1 cellular context compared by ENCODE assay signal in genomic region chr12:6613015-6613775, GRCh38.
TF ChIP-seq lines count a peak whose summit lies in the region.

No MANE protein-coding gene starts in this region.

TF ChIP-seq in HEK293, 187 proteins besides CTCF, POLR2A, EP300 and RAD21 (continued from another document and continues in another):
- TF ChIP-seq ZBTB11 (tag by site-specific recombination; conservative IDR thresholded peaks at IDR 0.05; ENCODE audit: low read depth) (no peak), ZNF18 (tag by site-specific recombination; IDR thresholded peaks at IDR 0.05) (peak; percentile 55; the same call in 1 of the 2 replicates), MZF1 (tag by site-specific recombination; IDR thresholded peaks at IDR 0.05; ENCODE audit: borderline replicate concordance) (no peak), KLF10 (tag by site-specific recombination; IDR thresholded peaks at IDR 0.05) (no peak), ZNF660 (tag by site-specific recombination; IDR thresholded peaks at IDR 0.05) (no peak), ZNF571 (tag by site-specific recombination; IDR thresholded peaks at IDR 0.05) (no peak), ZFP41 (tag by site-specific recombination; IDR thresholded peaks at IDR 0.05; ENCODE audit: borderline replicate concordance) (no peak), ZNF610 (tag by site-specific recombination; IDR thresholded peaks at IDR 0.05; ENCODE audit: borderline replicate concordance) (no peak), ZNF488 (tag by site-specific recombination; IDR thresholded peaks at IDR 0.05) (no peak), ZBTB26 (tag by site-specific recombination; optimal IDR thresholded peaks at IDR 0.05) (no peak), ZNF26 (tag by site-specific recombination; IDR thresholded peaks at IDR 0.05) (no peak), ZNF701 (tag by site-specific recombination; IDR thresholded peaks at IDR 0.05) (peak; percentile 75; the same call in 1 of the 2 replicates), HOXC10 (CRISPR knock-in tag; IDR thresholded peaks at IDR 0.05) (no peak), ZSCAN5A (tag by site-specific recombination; IDR thresholded peaks at IDR 0.05) (no peak), BCL11B (tag by site-specific recombination; IDR thresholded peaks at IDR 0.05; ENCODE audit: low read depth) (no peak), ZNF362 (tag by site-specific recombination; IDR thresholded peaks at IDR 0.05) (peak; percentile 60; the same call in 1 of the 2 replicates), HOXD13 (CRISPR knock-in tag; IDR thresholded peaks at IDR 0.05; ENCODE audit: borderline replicate concordance) (no peak), ZNF423 (tag by site-specific recombination; IDR thresholded peaks at IDR 0.05) (peak; percentile 66), YY2 (tag by site-specific recombination; IDR thresholded peaks at IDR 0.05) (peak; percentile 42; the same call in 1 of the 2 replicates), ZNF16 (tag by site-specific recombination; IDR thresholded peaks at IDR 0.05; ENCODE audit: low read depth) (no peak), ZBTB49 (tag by site-specific recombination; IDR thresholded peaks at IDR 0.05; ENCODE audit: low read depth) (no peak), ZNF501 (tag by site-specific recombination; IDR thresholded peaks at IDR 0.05) (peak; percentile 73), ZNF473 (tag by site-specific recombination; IDR thresholded peaks at IDR 0.05) (no peak), ZNF692 (tag by site-specific recombination; IDR thresholded peaks at IDR 0.05) (peak; percentile 18; the same call in 1 of the 2 replicates), ZNF658 (tag by site-specific recombination; IDR thresholded peaks at IDR 0.05) (no peak), ZNF24 (tag by site-specific recombination; IDR thresholded peaks at IDR 0.05) (peak; percentile 93), ZBTB48 (tag by site-specific recombination; IDR thresholded peaks at IDR 0.05) (peak; percentile 96), ZNF19 (tag by site-specific recombination; IDR thresholded peaks at IDR 0.05; ENCODE audit: low read depth) (no peak), ZNF341 (tag by site-specific recombination; IDR thresholded peaks at IDR 0.05; ENCODE audit: low read depth) (peak; percentile 99), ZBTB8A (tag by site-specific recombination; IDR thresholded peaks at IDR 0.05) (peak; percentile 60), ZNF623 (tag by site-specific recombination; IDR thresholded peaks at IDR 0.05) (0 out of 2 replicates have a peak, but pooled peaks have one; percentile 29), ZNF202 (tag by site-specific recombination; IDR thresholded peaks at IDR 0.05; ENCODE audit: borderline replicate concordance) (no peak), YY1 (tag by site-specific recombination; IDR thresholded peaks at IDR 0.05) (no peak; the same call in 1 of the 2 replicates), ZNF223 (tag by site-specific recombination; IDR thresholded peaks at IDR 0.05) (no peak), ZSCAN30 (tag by site-specific recombination; IDR thresholded peaks at IDR 0.05) (no peak), ZNF600 (tag by site-specific recombination; IDR thresholded peaks at IDR 0.05) (no peak), IKZF3 (tag by site-specific recombination; IDR thresholded peaks at IDR 0.05) (peak; percentile 37; the same call in 1 of the 2 replicates), ZNF624 (tag by site-specific recombination; IDR thresholded peaks at IDR 0.05) (0 out of 2 replicates have a peak, but pooled peaks have one; percentile 67), ZEB2 (tag by site-specific recombination; IDR thresholded peaks at IDR 0.05) (peak; percentile 97), ZNF561 (tag by site-specific recombination; IDR thresholded peaks at IDR 0.05; ENCODE audit: borderline replicate concordance) (peak; percentile 19; the same call in 1 of the 2 replicates), ZNF777 (tag by site-specific recombination; IDR thresholded peaks at IDR 0.05; ENCODE audit: borderline replicate concordance) (no peak), PRDM10 (tag by site-specific recombination; IDR thresholded peaks at IDR 0.05) (peak; percentile 57; the same call in 1 of the 2 replicates), SP7 (tag by site-specific recombination; IDR thresholded peaks at IDR 0.05) (peak; percentile 84), ZNF140 (tag by site-specific recombination; IDR thresholded peaks at IDR 0.05) (no peak), SALL2 (tag by site-specific recombination; IDR thresholded peaks at IDR 0.05; ENCODE audit: borderline replicate concordance) (no peak)
